Comparison of ENCODE assay signal across 1 cellular context in genomic region chr1:23101101-23101827, GRCh38.
A peak's percentile ranks its signal among the peaks of the same experiment; 100 is the strongest.
TF ChIP-seq lines count a peak whose summit lies in the region.

No MANE protein-coding gene starts in this region.

TF ChIP-seq in A549, 52 proteins besides CTCF, POLR2A, EP300 and RAD21 (continued from another document):
- no peak for TF ChIP-seq HMGXB4 (CRISPR knock-in tag; IDR thresholded peaks at IDR 0.05; ENCODE audit: borderline replicate concordance)
- no peak for TF ChIP-seq ELK1 (IDR thresholded peaks at IDR 0.05; ENCODE audit: low read depth, low read length)
- TF ChIP-seq CEBPB (IDR thresholded peaks at IDR 0.05), result no peak
- no peak for TF ChIP-seq FOSL2 (IDR thresholded peaks at IDR 0.05)
- peak; percentile 64 for TF ChIP-seq FOSL2 (CRISPR knock-in tag; IDR thresholded peaks at IDR 0.05)
- TF ChIP-seq NR3C1 (IDR thresholded peaks at IDR 0.05), result no peak
- TF ChIP-seq USF2 (IDR thresholded peaks at IDR 0.05), result no peak
- TF ChIP-seq MAX (IDR thresholded peaks at IDR 0.05), result no peak
- TF ChIP-seq FOSB (CRISPR knock-in tag; IDR thresholded peaks at IDR 0.05), result no peak
